1 cellular context compared by ENCODE assay signal in genomic region chr11:96242971-96243647, GRCh38.
TF ChIP-seq lines count a peak whose summit lies in the region.

No MANE protein-coding gene starts in this region.

TF ChIP-seq in HepG2, 621 proteins besides CTCF, POLR2A, EP300 and RAD21 (continued from another document):
- no peak for TF ChIP-seq THAP9 (CRISPR knock-in tag; IDR thresholded peaks at IDR 0.05; ENCODE audit: borderline replicate concordance)
- no peak for TF ChIP-seq ZNF720 (CRISPR knock-in tag; IDR thresholded peaks at IDR 0.05)
- TF ChIP-seq ZNF235 (CRISPR knock-in tag; IDR thresholded peaks at IDR 0.05; ENCODE audit: borderline replicate concordance) = no peak
- TF ChIP-seq ARID5B (CRISPR knock-in tag; IDR thresholded peaks at IDR 0.05) = 0 out of 2 replicates have a peak, but pooled peaks have one; percentile 18
